8 cellular contexts compared by ENCODE assay signal in genomic region chr22:45503816-45504702, GRCh38. TPM values are rescaled to one million over a fixed set of nuclear protein-coding genes. Genes with fewer than 3 reads are reported as not detected.
DNase-seq lines count a peak whose midpoint lies in the region; ATAC-seq and TF ChIP-seq lines count a peak whose summit lies in the region.

No MANE protein-coding gene starts in this region.

- no peaks in the 10 kb centered on the region for H3K36me3 Mint-ChIP-seq in activated naive CD4-positive, alpha-beta T cell treated with anti-CD3 and anti-CD28 coated beads for 36 hours (ENCODE audit: low read depth)
- no peaks in the 10 kb centered on the region for H3K36me3 Mint-ChIP-seq in immature natural killer cell

- H3K27me3 Mint-ChIP-seq in activated naive CD4-positive, alpha-beta T cell treated with anti-CD3 and anti-CD28 coated beads for 36 hours (ENCODE audit: low read depth), result peaks cover 32% of the 10 kb centered on the region
- peaks cover 8 to 14% (median 12%) of the 10 kb centered on the region in 3 donors for H3K27me3 Mint-ChIP-seq in immature natural killer cell (ENCODE audit: low read depth in 3 of 3)

- no peak for TF ChIP-seq EP300 in transverse colon (IDR thresholded peaks at IDR 0.05; ENCODE audit: low read depth)

- H3K27ac Mint-ChIP-seq in activated naive CD4-positive, alpha-beta T cell treated with anti-CD3 and anti-CD28 coated beads for 36 hours, result no peak overlapping the region
- H3K27ac Mint-ChIP-seq in immature natural killer cell, result no peak overlapping the region

- peaks cover 15 to 77% of the 10 kb centered on the region in 2 donors for H3K27me3 ChIP-seq in left lung
- H3K27me3 ChIP-seq in transverse colon, result peaks cover 54% of the 10 kb centered on the region

- H3K9me3 ChIP-seq in left lung (no peaks in the 10 kb centered on the region), transverse colon (no peaks in the 10 kb centered on the region)

- no peaks in the 10 kb centered on the region for H3K36me3 ChIP-seq in left lung
- H3K36me3 ChIP-seq in transverse colon, result no peaks in the 10 kb centered on the region

- TF ChIP-seq CTCF in left lung (IDR thresholded peaks at IDR 0.05), result no peak
- TF ChIP-seq CTCF in transverse colon (IDR thresholded peaks at IDR 0.05), result no peak

- WGBS in transverse colon (ENCODE audit: low coverage in 1 of 2), 2 donors, result 48 to 50% methylated on average over 4 to 28 of the region's 28 CpGs

- CTCF ChIA-PET in activated naive CD4-positive, alpha-beta T cell treated with anti-CD3 and anti-CD28 coated beads for 36 hours (lab: Charles Lee), result no interaction called here

- no peaks in the 10 kb centered on the region for H3K9me3 Mint-ChIP-seq in activated naive CD4-positive, alpha-beta T cell treated with anti-CD3 and anti-CD28 coated beads for 36 hours
- no peaks in the 10 kb centered on the region for H3K9me3 Mint-ChIP-seq in immature natural killer cell

- ATAC-seq in left lung, result no peak
- no peak for ATAC-seq in GM21786 (IDR thresholded peaks at IDR 0.05; ENCODE audit: unreplicated experiment)
- ATAC-seq in activated CD4-positive, CD25-positive, alpha-beta regulatory T cell treated with anti-CD3 and anti-CD28 coated beads, Interleukin-2, amount 50 U/mL, for 24 hours, result no peak

- H3K4me3 ChIP-seq in left lung, result peak overlapping the region; percentile 40 to 44
- H3K4me3 ChIP-seq in transverse colon, result peak overlapping the region; percentile 16 to 55 (median 42)

- H3K4me1 Mint-ChIP-seq in activated naive CD4-positive, alpha-beta T cell treated with anti-CD3 and anti-CD28 coated beads for 36 hours (ENCODE audit: low read depth), result peaks cover 8% of the 10 kb centered on the region
- no peaks in the 10 kb centered on the region for H3K4me1 Mint-ChIP-seq in immature natural killer cell

- H3K4me1 ChIP-seq in left lung (peaks cover 0 to 6% of the 10 kb centered on the region in 2 donors), transverse colon (peaks cover 6 to 12% (median 10%) of the 10 kb centered on the region in 4 donors)

- intact Hi-C loops in activated naive CD4-positive, alpha-beta T cell treated with anti-CD3 and anti-CD28 coated beads for 36 hours (cut with micrococcal nuclease), result no loop called here
- intact Hi-C loops in left lung (cut with DNase I) (no loop called here), transverse colon (cut with DNase I; ENCODE audit: low total_unique reads) (no loop called here)

- H3K27ac ChIP-seq in left lung (peak overlapping the region; percentile 53 to 70), transverse colon (peak overlapping the region; percentile 73 to 82 (median 76))

- no peak for TF ChIP-seq POLR2A in transverse colon (IDR thresholded peaks at IDR 0.05)

- in situ Hi-C loops in transverse colon (cut with MboI; ENCODE audit: low pct_ligation_motif_present in 1 of 4, low pct_unique_long_range_greater_than_20kb in 1 of 4, low sequenced_read_pairs in 3 of 4), result no loop called here

- no peak overlapping the region for H3K4me3 Mint-ChIP-seq in activated naive CD4-positive, alpha-beta T cell treated with anti-CD3 and anti-CD28 coated beads for 36 hours
- peak overlapping the region in 2 of 5 donors; percentile 8 to 21 for H3K4me3 Mint-ChIP-seq in immature natural killer cell

- DNase-seq in activated naive CD4-positive, alpha-beta T cell treated with anti-CD3 and anti-CD28 coated beads for 36 hours, result peak; percentile 31
- DNase-seq in activated naive CD4-positive, alpha-beta T cell treated with anti-CD3 and anti-CD28 coated beads, Interleukin-2, amount 50 U/mL, for 16 hours, result no peak
- DNase-seq in astrocyte of the hippocampus (ENCODE audit: low read depth, low spot score) (peak; percentile 85), left lung (peak in 1 of 2 donors; percentile 62), transverse colon (no peak), immature natural killer cell (no peak)

RNA-seq across cellular contexts. Expression of gene FBLN1, which starts 1.4 kb away (rescaled TPM):
- total RNA-seq in activated naive CD4-positive, alpha-beta T cell treated with anti-CD3 and anti-CD28 coated beads for 36 hours, result not detected
- total RNA-seq in left lung (100 to 1,000 TPM; 351 to 447 TPM), transverse colon (10 to 100 TPM; 48.6 to 92.1 (median 68.9) TPM)
- polyA plus RNA-seq in immature natural killer cell, result not detected

Comparison
In these comparisons a context has a peak if more than half of its experiments do, and no peak if none do; other contexts are left out.
1. DNase-seq: peak in activated naive CD4-positive, alpha-beta T cell treated with anti-CD3 and anti-CD28 coated beads for 36 hours (single experiment) and astrocyte of the hippocampus (single experiment); none in activated naive CD4-positive, alpha-beta T cell treated with anti-CD3 and anti-CD28 coated beads, Interleukin-2, amount 50 U/mL, for 16 hours (single experiment), transverse colon (single experiment) and immature natural killer cell (0 of 3).
2. RNA of gene FBLN1, which starts 1.4 kb away (total RNA-seq): 351 to 447 TPM in left lung and 48.6 to 92.1 TPM in transverse colon; not detected in activated naive CD4-positive, alpha-beta T cell treated with anti-CD3 and anti-CD28 coated beads for 36 hours; every median in the first group is over 10 times any median in the second.